9 cellular contexts compared by ENCODE assay signal in the genomic region with DNA sequence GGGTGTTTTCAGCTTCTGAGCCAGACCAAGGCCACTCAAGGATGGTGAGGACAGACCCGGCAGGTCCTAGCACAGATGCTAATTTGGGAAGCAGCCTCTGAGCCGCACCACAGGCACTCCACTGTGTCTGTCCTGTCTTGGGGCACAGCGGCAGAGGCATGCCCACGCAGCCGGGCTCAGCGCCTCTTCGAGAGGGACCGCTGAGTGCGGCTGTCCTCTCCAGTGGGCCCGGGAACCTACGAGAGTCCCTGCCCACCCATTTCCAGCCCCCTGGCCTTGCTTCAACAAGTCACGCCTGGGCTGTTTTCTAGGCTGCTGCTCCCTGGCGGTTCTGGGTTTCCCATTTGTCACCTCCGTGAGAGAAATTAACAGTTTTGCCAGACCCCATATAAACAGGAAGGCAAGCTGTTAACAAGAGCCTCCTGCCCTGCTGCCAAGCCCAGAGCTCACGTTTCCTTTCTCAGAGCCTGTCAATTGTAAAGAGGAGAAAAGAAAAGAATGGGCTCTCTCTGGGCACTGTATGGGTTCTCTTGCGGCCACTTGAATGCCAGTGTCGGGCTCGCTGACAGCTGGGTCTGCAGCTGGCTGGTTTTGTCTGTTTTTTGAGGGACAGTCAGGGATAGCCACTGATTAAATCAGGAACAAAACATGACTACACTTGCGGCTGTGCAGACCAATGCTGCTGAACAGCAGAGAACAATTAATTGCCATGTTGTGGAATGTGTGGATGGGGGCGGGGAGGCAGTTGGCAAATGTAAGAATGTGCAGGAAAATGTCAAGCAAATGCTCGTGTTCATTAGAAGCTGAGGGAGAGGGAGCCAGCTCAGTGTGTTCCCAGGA. TPM values are rescaled to one million over a fixed set of nuclear protein-coding genes. Genes with fewer than 3 reads are reported as not detected.
A peak's percentile ranks its signal among the peaks of the same experiment; 100 is the strongest.
DNase-seq lines count a peak whose midpoint lies in the region; ATAC-seq, FAIRE-seq and TF ChIP-seq lines count a peak whose summit lies in the region.
"Had no signal": no experiment of that assay in that cellular context is flagged by ENCODE, and none has a peak within 500 bp of the region (broad histone marks: within the 10 kb centered on the region; RNA-seq: fewer than 3 reads in every experiment).

No MANE protein-coding gene starts in this region.

- FAIRE-seq in GM19239 (lab: Jason Lieb, UNC) = no peak

- no peaks in the 10 kb centered on the region for H4K20me1 ChIP-seq in hepatocyte (ENCODE audit: insufficient read depth, poor library complexity, severe bottlenecking)

- no peak for TF ChIP-seq POLR2A in gastrocnemius medialis (IDR thresholded peaks at IDR 0.05)

- TF ChIP-seq CTCF in hepatocyte (IDR thresholded peaks at IDR 0.05; ENCODE audit: poor library complexity) = no peak
- no peak for TF ChIP-seq CTCF in gastrocnemius medialis (IDR thresholded peaks at IDR 0.05 in 4 of 5, conservative IDR thresholded peaks at IDR 0.05 in 1 of 5)

- DNase-seq in UCSD-AML1 (lab: John Stamatoyannopoulos, UW; ENCODE audit: unreplicated experiment) (peak; percentile 48), hepatocyte (ENCODE audit: low spot score) (no peak), gastrocnemius medialis (no peak), GOT3 (lab: John Stamatoyannopoulos, UW) (no peak), GM19239 (ENCODE audit: insufficient read length, low spot score) (no peak)

- no peaks in the 10 kb centered on the region for H3K36me3 ChIP-seq in hepatocyte (replicated peaks; ENCODE audit: insufficient read depth, low read depth)
- no peaks in the 10 kb centered on the region for H3K36me3 ChIP-seq in gastrocnemius medialis

- WGBS in hepatocyte (ENCODE audit: low lambda C conversion rate, missing lambda C conversion rate) = 64% methylated on average over 21 of the region's 21 CpGs

- peaks cover 13% of the 10 kb centered on the region for H3K4me1 ChIP-seq in hepatocyte (ENCODE audit: insufficient read depth)
- peaks cover 17 to 29% of the 10 kb centered on the region in 2 donors for H3K4me1 ChIP-seq in gastrocnemius medialis

- intact Hi-C loops in gastrocnemius medialis (cut with DNase I; ENCODE audit: low total_unique reads) = no loop called here

- H3K27ac ChIP-seq in hepatocyte = no peak overlapping the region
- H3K27ac ChIP-seq in gastrocnemius medialis = peak overlapping the region; percentile 24 to 70 (median 48)

- no peaks in the 10 kb centered on the region for H3K79me2 ChIP-seq in hepatocyte

- peak overlapping the region; percentile 31 for H3K4me2 ChIP-seq in hepatocyte

- in situ Hi-C loops in gastrocnemius medialis (cut with MboI; ENCODE audit: low sequenced_read_pairs in 4 of 4) = no loop called here

- no peaks in the 10 kb centered on the region for H3K27me3 ChIP-seq in hepatocyte
- no peaks in the 10 kb centered on the region for H3K27me3 ChIP-seq in gastrocnemius medialis

- peak; percentile 37 for ATAC-seq in HG02798 (IDR thresholded peaks at IDR 0.05; ENCODE audit: poor library complexity, unreplicated experiment)
- ATAC-seq in gastrocnemius medialis = peak; percentile 41 to 56
- no peak for ATAC-seq in GM21447 (IDR thresholded peaks at IDR 0.05; ENCODE audit: unreplicated experiment)
- ATAC-seq in GM18861 (IDR thresholded peaks at IDR 0.05; ENCODE audit: unreplicated experiment) = no peak
- ATAC-seq: HCT116 had no signal

- H3K4me3 ChIP-seq in hepatocyte (no peak overlapping the region), gastrocnemius medialis (peak overlapping the region; percentile 27 to 47 (median 36))

- no peak overlapping the region for H2AFZ ChIP-seq in hepatocyte

- no peaks in the 10 kb centered on the region for H3K9me3 ChIP-seq in hepatocyte (ENCODE audit: low read depth)
- no peaks in the 10 kb centered on the region for H3K9me3 ChIP-seq in gastrocnemius medialis

- H3K9me2 ChIP-seq in hepatocyte (replicated peaks; ENCODE audit: insufficient read depth) = no peaks in the 10 kb centered on the region

RNA-seq across cellular contexts. Expression of gene TMEM17, which starts 30.6 kb away (rescaled TPM):
- total RNA-seq in hepatocyte = 3.6 and 4.3 TPM in 2 replicates
- polyA plus RNA-seq in hepatocyte = 3.6 and 5.2 TPM in 2 replicates
- 1 to 10 TPM in 1 of 4 donors, under 1 TPM in 3; 0.15 to 1.8 (median 0.51) TPM for total RNA-seq in gastrocnemius medialis

Comparison
In these comparisons a context has a peak if more than half of its experiments do, and no peak if none do; other contexts are left out.
1. ATAC-seq: peak in HG02798 (single experiment) and gastrocnemius medialis (2 of 2); none in GM21447 (single experiment) and GM18861 (single experiment).